12 cellular contexts compared by ENCODE assay signal in the genomic region with DNA sequence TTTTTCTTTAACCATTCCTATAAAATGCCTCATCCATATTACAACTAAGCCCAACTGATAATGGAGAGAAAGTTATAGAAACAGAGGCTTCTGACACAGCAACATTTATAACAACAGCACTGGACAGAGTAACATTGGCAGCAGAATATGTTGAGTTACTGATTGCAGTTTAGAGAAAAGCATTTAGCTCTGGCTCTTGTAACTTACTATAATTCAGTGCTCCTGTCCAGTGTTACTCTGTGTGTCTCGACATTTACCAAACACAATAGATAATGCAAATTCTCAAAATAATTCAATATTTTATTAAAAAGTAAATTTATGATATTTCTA.
A peak's percentile ranks its signal among the peaks of the same experiment; 100 is the strongest.
DNase-seq lines count a peak whose midpoint lies in the region; ATAC-seq and TF ChIP-seq lines count a peak whose summit lies in the region.
"Had no signal": no experiment of that assay in that cellular context is flagged by ENCODE, and none has a peak within 500 bp of the region (broad histone marks: within the 10 kb centered on the region; RNA-seq: fewer than 3 reads in every experiment).

No MANE protein-coding gene starts in this region.

- no peak for TF ChIP-seq POLR2A in vagina (IDR thresholded peaks at IDR 0.05)

- H3K4me2 ChIP-seq in smooth muscle cell: no peak overlapping the region

- H3K4me3 ChIP-seq in HUES48 (ENCODE audit: low read depth, low read length) (no peak overlapping the region), fibroblast of the aortic adventitia (ENCODE audit: low read depth, low read length) (no peak overlapping the region), vagina (no peak overlapping the region), smooth muscle cell (no peak overlapping the region)
- H3K4me3 ChIP-seq: HAP-1, SJCRH30 had no signal

- no peaks in the 10 kb centered on the region for H3K36me3 ChIP-seq in HUES48 (ENCODE audit: control insufficient read depth, insufficient read depth, low read length)
- H3K36me3 ChIP-seq in vagina: no peaks in the 10 kb centered on the region
- no peaks in the 10 kb centered on the region for H3K36me3 ChIP-seq in smooth muscle cell (ENCODE audit: low read depth)
- H3K36me3 ChIP-seq: HAP-1, SJCRH30 had no signal

- intact Hi-C loops in vagina (cut with DNase I): no loop called here

- H3K27ac ChIP-seq in HUES48 (ENCODE audit: low read depth, low read length) (peak overlapping the region; percentile 7), vagina (peak overlapping the region; percentile 42), smooth muscle cell (ENCODE audit: low read depth) (no peak overlapping the region)
- H3K27ac ChIP-seq: RWPE1, SJCRH30 had no signal

- WGBS in smooth muscle cell (ENCODE audit: low lambda C conversion rate): 45% methylated on average over 1 of the region's 1 CpG

- no peaks in the 10 kb centered on the region for H3K4me1 ChIP-seq in HUES48 (ENCODE audit: control insufficient read depth, insufficient read depth, low read length)
- H3K4me1 ChIP-seq in vagina: peaks cover 12% of the 10 kb centered on the region
- no peaks in the 10 kb centered on the region for H3K4me1 ChIP-seq in smooth muscle cell (ENCODE audit: low read depth)
- H3K4me1 ChIP-seq: HAP-1, SJCRH30 had no signal

- H3F3A ChIP-seq in smooth muscle cell (ENCODE audit: low read depth): no peaks in the 10 kb centered on the region

- H3K27me3 ChIP-seq in HUES48 (ENCODE audit: control insufficient read depth, insufficient read depth, low read length): no peaks in the 10 kb centered on the region
- no peaks in the 10 kb centered on the region for H3K27me3 ChIP-seq in vagina
- H3K27me3 ChIP-seq in smooth muscle cell (ENCODE audit: low read depth): no peaks in the 10 kb centered on the region
- H3K27me3 ChIP-seq: SJCRH30 had no signal

- DNase-seq in amniotic epithelial cell (ENCODE audit: low read depth): peak; percentile 30
- peak; percentile 45 for DNase-seq in fibroblast of the aortic adventitia (ENCODE audit: low read depth)
- no peak for DNase-seq in vagina (ENCODE audit: extremely low spot score in 2 of 2)
- no peak for DNase-seq in EL
- no peak for DNase-seq in smooth muscle cell (lab: John Stamatoyannopoulos, UW; ENCODE audit: unreplicated experiment)
- DNase-seq: CD4-positive, CD25-positive, alpha-beta regulatory T cell; NCI-H1694 treated with DMSO at 0.1 percent for 48 hours had no signal

- no peaks in the 10 kb centered on the region for H3K9me3 ChIP-seq in HUES48 (ENCODE audit: control insufficient read depth, insufficient read depth, low read length)
- no peaks in the 10 kb centered on the region for H3K9me3 ChIP-seq in vagina
- H3K9me3 ChIP-seq in smooth muscle cell (replicated peaks; ENCODE audit: low read depth): no peaks in the 10 kb centered on the region
- H3K9me3 ChIP-seq: HAP-1, SJCRH30 had no signal

- no peak for ATAC-seq in GM21515 (IDR thresholded peaks at IDR 0.05; ENCODE audit: unreplicated experiment)

- H3K9ac ChIP-seq in HUES48 (ENCODE audit: low read depth, low read length) (no peak overlapping the region), smooth muscle cell (ENCODE audit: low read depth) (no peak overlapping the region)

- H2AFZ ChIP-seq in smooth muscle cell (ENCODE audit: low read depth): no peak overlapping the region

- H3K79me2 ChIP-seq in smooth muscle cell (ENCODE audit: low read depth): no peaks in the 10 kb centered on the region

- no peaks in the 10 kb centered on the region for H4K20me1 ChIP-seq in smooth muscle cell (ENCODE audit: low read depth)

- TF ChIP-seq CTCF in fibroblast of the aortic adventitia (IDR thresholded peaks at IDR 0.05; ENCODE audit: insufficient read depth, low read length) (no peak), vagina (IDR thresholded peaks at IDR 0.05) (no peak), smooth muscle cell (IDR thresholded peaks at IDR 0.05; ENCODE audit: borderline replicate concordance, insufficient read depth, poor library complexity, severe bottlenecking) (no peak)

Comparison
In these comparisons a context has a peak if more than half of its experiments do, and no peak if none do; other contexts are left out.
1. DNase-seq: peak in amniotic epithelial cell (single experiment) and fibroblast of the aortic adventitia (single experiment); none in vagina (0 of 2), EL (single experiment) and smooth muscle cell (single experiment).